ENCODE assay signal across 1 cellular context in the genomic region with DNA sequence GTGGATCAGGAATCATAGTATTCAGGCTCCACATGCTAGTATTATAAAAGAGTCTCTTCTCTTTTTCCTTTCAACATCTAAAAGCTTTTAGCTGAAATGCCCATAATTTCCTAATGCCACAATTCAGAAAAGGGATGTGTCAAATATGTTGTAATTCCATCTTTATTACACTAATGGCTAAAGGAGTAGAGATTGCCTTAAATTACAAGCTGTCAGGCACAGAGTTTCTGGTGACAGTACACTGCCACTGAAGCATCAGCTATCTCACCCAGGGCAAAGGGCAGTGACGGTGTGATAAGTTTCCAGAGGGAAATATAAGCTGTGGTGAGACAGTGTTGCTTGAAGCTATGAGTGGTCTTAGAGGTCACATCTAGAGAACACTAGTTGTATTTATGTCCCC.
TF ChIP-seq lines count a peak whose summit lies in the region.

No MANE protein-coding gene starts in this region.

TF ChIP-seq in GM23338, 12 proteins besides CTCF, POLR2A, EP300 and RAD21 (continued from another document):
- TF ChIP-seq ETS1 (IDR thresholded peaks at IDR 0.05) (no peak), ZNF331 (CRISPR knock-in tag; IDR thresholded peaks at IDR 0.05; ENCODE audit: low read depth) (no peak), EZH2 (IDR thresholded peaks at IDR 0.05; ENCODE audit: low read depth, unreplicated experiment) (no peak), REST (IDR thresholded peaks at IDR 0.05; ENCODE audit: unreplicated experiment) (no peak), POLR2AphosphoS5 (IDR thresholded peaks at IDR 0.05; ENCODE audit: low read depth) (no peak), JUNB (IDR thresholded peaks at IDR 0.05; ENCODE audit: unreplicated experiment) (no peak), STAT1 (IDR thresholded peaks at IDR 0.05; ENCODE audit: unreplicated experiment) (no peak)
